22 cellular contexts compared by ENCODE assay signal in the genomic region with DNA sequence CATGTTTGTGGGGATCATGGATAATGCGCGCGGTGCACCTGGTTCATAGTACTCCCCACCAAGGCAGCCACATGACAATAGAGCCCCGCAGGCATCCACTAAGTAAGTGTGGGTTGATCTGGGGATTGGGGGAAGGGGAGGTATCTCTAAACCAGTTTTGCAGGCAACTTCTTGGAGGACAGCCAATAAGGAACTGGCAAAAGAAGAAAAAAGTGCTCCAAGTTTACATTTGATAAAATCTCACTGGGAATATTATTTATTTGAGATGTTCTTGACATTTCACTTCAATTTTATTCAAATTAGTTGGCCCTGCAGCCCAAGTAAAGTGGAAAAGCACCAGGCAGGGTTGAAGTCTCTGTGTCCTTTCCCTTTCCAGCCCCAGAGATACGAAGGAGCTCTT. TPM values are rescaled to one million over a fixed set of nuclear protein-coding genes. Genes with fewer than 3 reads are reported as not detected.
DNase-seq lines count a peak whose midpoint lies in the region; ATAC-seq, FAIRE-seq and TF ChIP-seq lines count a peak whose summit lies in the region.
"Had no signal": no experiment of that assay in that cellular context is flagged by ENCODE, and none has a peak within 500 bp of the region (broad histone marks: within the 10 kb centered on the region; RNA-seq: fewer than 3 reads in every experiment).

No MANE protein-coding gene starts in this region.

- H3K9me2 ChIP-seq in PC-9 (ENCODE audit: insufficient read depth): no peaks in the 10 kb centered on the region

- POLR2A ChIA-PET in PC-9 (lab: Charles Lee; ENCODE audit: unreplicated experiment): interaction anchor here (0.6 to 0.7 kb wide), 3 partner anchors 33 to 1030 kb away, joined by 3 to 4 read pairs (median 3); no protein-coding TSS in a partner anchor

- H3K9me3 ChIP-seq in PC-9 (ENCODE audit: insufficient read depth, low read depth): no peaks in the 10 kb centered on the region
- H3K9me3 ChIP-seq in iPS-18a (ENCODE audit: control insufficient read depth, low read depth, low read length): no peaks in the 10 kb centered on the region
- H3K9me3 ChIP-seq in pancreas: no peaks in the 10 kb centered on the region
- H3K9me3 ChIP-seq: gastrocnemius medialis, uterus had no signal

- H3K27ac ChIP-seq in PC-9 (peak overlapping the region; percentile 64), iPS-18a (ENCODE audit: low read length) (no peak overlapping the region), pancreas (peak overlapping the region in 2 of 4 donors; percentile 26 to 38)
- H3K27ac ChIP-seq: gastrocnemius medialis, uterus had no signal

- CTCF ChIA-PET in PC-9 (lab: Charles Lee): interaction anchor here (0.9 kb wide), 1 partner anchor 76 kb away, joined by 3 read pairs; the partner anchor contains the start of gene PCAT7

- H3K36me3 Mint-ChIP-seq in stimulated activated effector memory CD8-positive, alpha-beta T cell treated with anti-CD3 and anti-CD28 coated beads, Interleukin-12 subunit alpha, Interleukin-12 subunit beta, amount 100 ng/mL, for 72 hours: no peaks in the 10 kb centered on the region
- H3K36me3 Mint-ChIP-seq: CD4-positive, alpha-beta memory T cell had no signal

- no peak overlapping the region for H3K27ac Mint-ChIP-seq in stimulated activated effector memory CD8-positive, alpha-beta T cell treated with anti-CD3 and anti-CD28 coated beads, Interleukin-12 subunit alpha, Interleukin-12 subunit beta, amount 100 ng/mL, for 72 hours
- H3K27ac Mint-ChIP-seq: CD4-positive, alpha-beta memory T cell; immature natural killer cell had no signal

- no peak for TF ChIP-seq CTCF in PC-9 (conservative IDR thresholded peaks at IDR 0.05)
- no peak for TF ChIP-seq CTCF in pancreas (IDR thresholded peaks at IDR 0.05)

- no peak for FAIRE-seq in pancreas (lab: Jason Lieb, UNC)
- FAIRE-seq: astrocyte had no signal

- no peaks in the 10 kb centered on the region for H3K9me3 Mint-ChIP-seq in stimulated activated effector memory CD8-positive, alpha-beta T cell treated with anti-CD3 and anti-CD28 coated beads, Interleukin-12 subunit alpha, Interleukin-12 subunit beta, amount 100 ng/mL, for 72 hours
- H3K9me3 Mint-ChIP-seq: CD4-positive, alpha-beta memory T cell; immature natural killer cell had no signal

- H2AFZ ChIP-seq in PC-9: no peak overlapping the region

- DNase-seq in DMS79 treated with DMSO at 0.1 percent for 48 hours (lab: John Stamatoyannopoulos, UW) (peak; percentile 45), PC-9 (peak; percentile 75 to 84), pancreas (peak in 3 of 6 donors; percentile 44 to 68 (median 59)), Kasumi-1 (lab: John Stamatoyannopoulos, UW) (no peak)
- no peak for DNase-seq in stimulated activated effector memory CD8-positive, alpha-beta T cell treated with anti-CD3 and anti-CD28 coated beads, Interleukin-12 subunit alpha, Interleukin-12 subunit beta, amount 100 ng/mL, for 72 hours (ENCODE audit: low spot score in 2 of 2)
- DNase-seq: activated CD8-positive, alpha-beta memory T cell treated with anti-CD3 and anti-CD28 coated beads, Interleukin-2, amount 50 U/mL, for 4 hours; activated naive CD4-positive, alpha-beta T cell treated with Interleukin-2 at 50 U/mL for 16 hours; CD4-positive, alpha-beta memory T cell; gastrocnemius medialis; immature natural killer cell; NCI-H1694; NCI-H446 treated with DMSO at 0.1 percent for 48 hours; right cardiac atrium; Right ventricle myocardium superior; stimulated activated naive CD8-positive, alpha-beta T cell treated with anti-CD3 and anti-CD28 coated beads, Interleukin-15, Interleukin-2, amounts not matched to agents 100 U/mL and 50 U/mL, for 24 hours; uterus had no signal

- peak overlapping the region; percentile 77 for H3K4me2 ChIP-seq in PC-9

- no peaks in the 10 kb centered on the region for H3K4me1 Mint-ChIP-seq in stimulated activated effector memory CD8-positive, alpha-beta T cell treated with anti-CD3 and anti-CD28 coated beads, Interleukin-12 subunit alpha, Interleukin-12 subunit beta, amount 100 ng/mL, for 72 hours
- H3K4me1 Mint-ChIP-seq: CD4-positive, alpha-beta memory T cell had no signal

- intact Hi-C loops in PC-9 (cut with micrococcal nuclease; ENCODE audit: unreplicated experiment): loop anchor here (2.0 kb wide), 1 partner anchor 18 kb away; no protein-coding TSS in a partner anchor
- intact Hi-C loops in pancreas (cut with DNase I): no loop called here

- peaks cover 40% of the 10 kb centered on the region for H3K4me1 ChIP-seq in PC-9 (replicated peaks; ENCODE audit: insufficient read depth)
- H3K4me1 ChIP-seq in iPS-18a (ENCODE audit: control insufficient read depth, low read depth, low read length): peaks cover 30% of the 10 kb centered on the region
- peaks cover 26 to 29% (median 28%) of the 10 kb centered on the region in 3 donors for H3K4me1 ChIP-seq in pancreas
- H3K4me1 ChIP-seq: gastrocnemius medialis, uterus had no signal

- no peak overlapping the region for H3K9ac ChIP-seq in iPS-18a (ENCODE audit: low read length)

- ATAC-seq in pancreas: peak; percentile 75 to 83 (median 80)
- no peak for ATAC-seq in stimulated activated effector memory CD8-positive, alpha-beta T cell treated with anti-CD3 and anti-CD28 coated beads, Interleukin-12 subunit alpha, Interleukin-12 subunit beta, amount 100 ng/mL, for 72 hours
- no peak for ATAC-seq in GM21825 (IDR thresholded peaks at IDR 0.05; ENCODE audit: unreplicated experiment)
- ATAC-seq in GM21737 (IDR thresholded peaks at IDR 0.05; ENCODE audit: unreplicated experiment): no peak
- ATAC-seq: gastrocnemius medialis; right cardiac atrium; stimulated activated naive CD8-positive, alpha-beta T cell treated with anti-CD3 and anti-CD28 coated beads, Interleukin-15, Interleukin-2, amounts not matched to agents 100 U/mL and 50 U/mL, for 24 hours had no signal

- WGBS in pancreas, 2 donors: 33% methylated on average over 5 of the region's 5 CpGs

- H3K36me3 ChIP-seq in PC-9 (ENCODE audit: low read depth): peaks cover 9% of the 10 kb centered on the region
- H3K36me3 ChIP-seq in iPS-18a (ENCODE audit: control insufficient read depth, low read depth, low read length): no peaks in the 10 kb centered on the region
- no peaks in the 10 kb centered on the region for H3K36me3 ChIP-seq in pancreas
- H3K36me3 ChIP-seq: gastrocnemius medialis, uterus had no signal

- H4K20me1 ChIP-seq in PC-9 (ENCODE audit: insufficient read depth): no peaks in the 10 kb centered on the region

- no peak overlapping the region for H3K4me3 Mint-ChIP-seq in stimulated activated effector memory CD8-positive, alpha-beta T cell treated with anti-CD3 and anti-CD28 coated beads, Interleukin-12 subunit alpha, Interleukin-12 subunit beta, amount 100 ng/mL, for 72 hours
- H3K4me3 Mint-ChIP-seq: CD4-positive, alpha-beta memory T cell; immature natural killer cell had no signal

- peak overlapping the region; percentile 15; the same call in 1 of the 2 replicates for H3K4me3 ChIP-seq in PC-9
- H3K4me3 ChIP-seq in iPS-18a (ENCODE audit: low read length): peak overlapping the region; percentile 13
- H3K4me3 ChIP-seq in pancreas: no peak overlapping the region
- H3K4me3 ChIP-seq: gastrocnemius medialis, uterus had no signal

- H3K27me3 ChIP-seq in PC-9 (ENCODE audit: insufficient read depth, low read depth) (no peaks in the 10 kb centered on the region), iPS-18a (ENCODE audit: control insufficient read depth, insufficient read depth, low read length) (no peaks in the 10 kb centered on the region), pancreas (no peaks in the 10 kb centered on the region)
- H3K27me3 ChIP-seq: gastrocnemius medialis, uterus had no signal

- H3K79me2 ChIP-seq in PC-9 (ENCODE audit: low read depth): peaks cover 84% of the 10 kb centered on the region

- peaks cover 18% of the 10 kb centered on the region for H3F3A ChIP-seq in PC-9 (ENCODE audit: insufficient read depth, low read depth)

- BruUV-seq in PC-9 (replicated peaks; lab: Mats Ljungman, UMichigan): no TSS peak

RNA-seq across cellular contexts. Expression of gene FBP1, which starts 8.5 kb away (rescaled TPM):
- total RNA-seq in PC-9 (2021) (34.9 and 35.0 TPM in 2 replicates), pancreas (10 to 100 TPM; 19.5 to 31.2 (median 24.1) TPM)
- polyA plus RNA-seq in pancreas: 10 to 100 TPM; 19.5 to 39.2 TPM
- total RNA-seq: T-helper 2 cell treated with Interferon-gamma antibody and Interleukin-4, amounts not matched to agents 100 ng/mL and 5 ng/mL, for 36 hours had no signal
- polyA plus RNA-seq: AG04450 had no signal

RNA-seq across cellular contexts. Expression of gene FBP2, which starts 37.2 kb away (rescaled TPM):
- not detected in 2 replicates for total RNA-seq in PC-9 (2021)
- under 1 TPM in 5 of 6 donors, not detected in 1; 0.46 to 0.95 (median 0.74) TPM for total RNA-seq in pancreas
- under 1 TPM; 0.47 to 0.49 TPM for polyA plus RNA-seq in pancreas
- total RNA-seq: astrocyte; CD4-positive, alpha-beta memory T cell; T-helper 2 cell treated with Interferon-gamma antibody and Interleukin-4, amounts not matched to agents 100 ng/mL and 5 ng/mL, for 36 hours; uterus had no signal
- polyA plus RNA-seq: AG04450; CD4-positive, alpha-beta memory T cell; immature natural killer cell; right cardiac atrium had no signal

Comparison
In these comparisons a context has a peak if more than half of its experiments do, and no peak if none do; other contexts are left out.
1. DNase-seq: peak in DMS79 treated with DMSO at 0.1 percent for 48 hours (single experiment) and PC-9 (2 of 2); none in stimulated activated effector memory CD8-positive, alpha-beta T cell treated with anti-CD3 and anti-CD28 coated beads, Interleukin-12 subunit alpha, Interleukin-12 subunit beta, amount 100 ng/mL, for 72 hours (0 of 2) and Kasumi-1 (0 of 2).
2. H3K4me3 ChIP-seq: peak in PC-9 (single experiment) and iPS-18a (single experiment); none in pancreas (0 of 4).
3. ATAC-seq: peak in pancreas (4 of 4); none in stimulated activated effector memory CD8-positive, alpha-beta T cell treated with anti-CD3 and anti-CD28 coated beads, Interleukin-12 subunit alpha, Interleukin-12 subunit beta, amount 100 ng/mL, for 72 hours (single experiment), GM21825 (single experiment) and GM21737 (single experiment).